In genomic region chr1:240794061-240794843, GRCh38 we compare ENCODE assay signal across 17 cellular contexts.
A peak's percentile ranks its signal among the peaks of the same experiment; 100 is the strongest.
DNase-seq lines count a peak whose midpoint lies in the region; ATAC-seq and TF ChIP-seq lines count a peak whose summit lies in the region.
"Had no signal": no experiment of that assay in that cellular context is flagged by ENCODE, and none has a peak within 500 bp of the region (broad histone marks: within the 10 kb centered on the region; RNA-seq: fewer than 3 reads in every experiment).

No MANE protein-coding gene starts in this region.

- no peaks in the 10 kb centered on the region for H3K36me3 ChIP-seq in OCI-LY3 (replicated peaks; ENCODE audit: low read depth, low read length)
- H3K36me3 ChIP-seq in trophoblast cell (ENCODE audit: control insufficient read depth in 1 of 2, insufficient read depth in 2 of 2, low read length in 2 of 2): no peaks in the 10 kb centered on the region
- H3K36me3 ChIP-seq: BLaER1, cardiac muscle cell had no signal

- DNase-seq in NCI-H1105 (lab: John Stamatoyannopoulos, UW) (no peak), trophoblast cell (no peak), AG08396 (ENCODE audit: low spot score) (no peak)
- DNase-seq in activated naive CD4-positive, alpha-beta T cell treated with Interleukin-2 at 50 U/mL for 16 hours: no peak
- DNase-seq: activated CD4-positive, alpha-beta T cell treated with anti-CD3 and anti-CD28 coated beads, Interleukin-2, amount 10 ng/mL, durations not matched to agents 7 days and 5 days; activated effector memory CD4-positive, alpha-beta T cell treated with Interleukin-2 at 50 U/mL for 16 hours; H7; MV-4-11; NCI-H345; stimulated activated CD4-positive, alpha-beta T cell treated with anti-CD3 and anti-CD28 coated beads, Interleukin-4, amount 100 ng/mL, for 4 hours had no signal

- H3K4me2 ChIP-seq in OCI-LY3 (ENCODE audit: low read length): peak overlapping the region; percentile 20
- H3K4me2 ChIP-seq in trophoblast cell (ENCODE audit: low read length): no peak overlapping the region
- H3K4me2 ChIP-seq: BLaER1 had no signal

- no peaks in the 10 kb centered on the region for H4K20me1 ChIP-seq in OCI-LY3 (ENCODE audit: insufficient read depth, low read length)
- H4K20me1 ChIP-seq: BLaER1 had no signal

- no peak overlapping the region for H3K4ac ChIP-seq in trophoblast cell (ENCODE audit: low read depth, low read length)

- H2BK12ac ChIP-seq in trophoblast cell (ENCODE audit: low read length): no peak overlapping the region

- H3K27me3 ChIP-seq in OCI-LY3 (ENCODE audit: low read depth, low read length): peaks cover 26% of the 10 kb centered on the region
- H3K27me3 ChIP-seq in trophoblast cell (ENCODE audit: insufficient read depth, low read length): no peaks in the 10 kb centered on the region
- H3K27me3 ChIP-seq: BLaER1, cardiac muscle cell had no signal

- no peak overlapping the region for H3K18ac ChIP-seq in trophoblast cell (ENCODE audit: low read length)

- H3K79me2 ChIP-seq in OCI-LY3 (ENCODE audit: low read length) (no peaks in the 10 kb centered on the region), trophoblast cell (ENCODE audit: control insufficient read depth, insufficient read depth, low read length, poor library complexity) (no peaks in the 10 kb centered on the region)

- H3K27ac ChIP-seq in OCI-LY3 (ENCODE audit: low read length): no peak overlapping the region
- H3K27ac ChIP-seq in trophoblast cell (ENCODE audit: low read depth, low read length): no peak overlapping the region
- H3K27ac ChIP-seq: BLaER1, cardiac muscle cell had no signal

- ATAC-seq in GM18517 (IDR thresholded peaks at IDR 0.05; ENCODE audit: unreplicated experiment) (peak; percentile 77), GM21381 (IDR thresholded peaks at IDR 0.05; ENCODE audit: unreplicated experiment) (peak; percentile 95), HG03095 (IDR thresholded peaks at IDR 0.05; ENCODE audit: unreplicated experiment) (peak; percentile 80)
- ATAC-seq: Panc1 had no signal

- H2AK5ac ChIP-seq in trophoblast cell (ENCODE audit: low read length): no peak overlapping the region

- no peaks in the 10 kb centered on the region for H3K9me3 ChIP-seq in OCI-LY3 (ENCODE audit: insufficient read depth, low read length)
- no peaks in the 10 kb centered on the region for H3K9me3 ChIP-seq in trophoblast cell (ENCODE audit: insufficient read depth, low read depth, low read length)
- H3K9me3 ChIP-seq: BLaER1 had no signal

- H4K91ac ChIP-seq in trophoblast cell (ENCODE audit: low read depth, low read length): no peak overlapping the region

- no peak overlapping the region for H2BK120ac ChIP-seq in trophoblast cell (ENCODE audit: insufficient read depth, low read length, poor library complexity)

- no peaks in the 10 kb centered on the region for H3K79me1 ChIP-seq in trophoblast cell (ENCODE audit: low read length)

- H2AFZ ChIP-seq in OCI-LY3 (ENCODE audit: low read depth, low read length) (no peak overlapping the region), trophoblast cell (ENCODE audit: insufficient read depth, low read length, poor library complexity) (no peak overlapping the region)

- no peak overlapping the region for H3K23ac ChIP-seq in trophoblast cell (ENCODE audit: low read length)

- H3K9ac ChIP-seq in OCI-LY3 (ENCODE audit: low read length) (no peak overlapping the region), trophoblast cell (ENCODE audit: low read length) (no peak overlapping the region)
- H3K9ac ChIP-seq: BLaER1 had no signal

- no peak overlapping the region for H3K14ac ChIP-seq in trophoblast cell (ENCODE audit: low read length)

- no peak overlapping the region for H4K8ac ChIP-seq in trophoblast cell (ENCODE audit: low read depth, low read length)

- no peak for TF ChIP-seq CTCF in OCI-LY3 (IDR thresholded peaks at IDR 0.05; ENCODE audit: low read depth, low read length)

- no peak overlapping the region for H2BK5ac ChIP-seq in trophoblast cell (ENCODE audit: low read depth, low read length, poor library complexity)

- WGBS in trophoblast cell (ENCODE audit: extremely low coverage, insufficient coverage, insufficient read length): no CpG with 5 or more reads among the region's 6 CpGs

- H3K4me3 ChIP-seq in OCI-LY3 (ENCODE audit: low read length): no peak overlapping the region
- no peak overlapping the region for H3K4me3 ChIP-seq in trophoblast cell (ENCODE audit: low read depth, low read length)
- H3K4me3 ChIP-seq: BLaER1, cardiac muscle cell had no signal

- H3K4me1 ChIP-seq in OCI-LY3 (ENCODE audit: low read length) (peaks cover 10% of the 10 kb centered on the region), trophoblast cell (ENCODE audit: control insufficient read depth in 1 of 2, insufficient read depth in 2 of 2, low read length in 2 of 2) (no peaks in the 10 kb centered on the region)
- H3K4me1 ChIP-seq: BLaER1 had no signal

- no peak overlapping the region for H4K12ac ChIP-seq in trophoblast cell (ENCODE audit: low read depth, low read length)
